Comparison of ENCODE assay signal across 28 cellular contexts in the genomic region with DNA sequence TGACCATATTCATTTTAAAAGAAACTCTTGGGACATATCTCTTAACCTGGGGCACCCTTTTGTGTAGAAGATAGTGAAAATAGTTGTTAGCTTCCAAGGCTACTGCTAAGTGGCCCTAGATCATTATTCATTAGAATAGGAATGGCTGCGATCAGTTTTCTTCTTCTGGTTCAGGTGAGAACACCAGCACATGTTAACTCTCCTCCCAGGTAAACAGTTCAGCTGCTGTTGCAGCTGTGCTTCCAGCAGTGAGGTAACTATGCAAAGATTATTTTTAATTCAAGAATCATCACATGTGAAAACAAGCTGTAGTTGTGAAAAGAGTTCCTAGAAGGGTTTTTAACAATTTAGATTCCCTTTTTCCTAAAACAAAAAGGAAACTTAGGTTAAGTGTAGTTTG. TPM values are rescaled to one million over a fixed set of nuclear protein-coding genes. Genes with fewer than 3 reads are reported as not detected.
"Had no signal": no experiment of that assay in that cellular context is flagged by ENCODE, and none has a peak within 500 bp of the region (broad histone marks: within the 10 kb centered on the region; RNA-seq: fewer than 3 reads in every experiment).

No MANE protein-coding gene starts in this region.

- DNase-seq: activated CD4-positive, alpha-beta T cell treated with anti-CD3 and anti-CD28 coated beads for 36 hours; activated CD4-positive, CD25-positive, alpha-beta regulatory T cell; activated CD8-positive, alpha-beta memory T cell treated with anti-CD3 and anti-CD28 coated beads, Interleukin-2, amount 10 ng/mL, durations not matched to agents 7 days and 5 days; activated CD8-positive, alpha-beta T cell treated with anti-CD3 and anti-CD28 coated beads, Interleukin-2, amount 10 ng/mL, durations not matched to agents 7 days and 5 days; activated naive CD4-positive, alpha-beta T cell; activated T-cell treated with anti-CD3 and anti-CD28 coated beads for 4 hours; activated T-cell treated with anti-CD3 and anti-CD28 coated beads, Interleukin-2, amount 50 U/mL, for 72 hours; cerebellar nuclear complex; colonic mucosa; effector CD8-positive, alpha-beta T cell; left cardiac atrium; mammary epithelial cell; ovary; psoas muscle; sigmoid colon; small intestine; stimulated activated CD4-positive, alpha-beta T cell treated with anti-CD3 and anti-CD28 coated beads, Interleukin-4, amount 100 ng/mL, for 24 hours; uterus had no signal

- FAIRE-seq: keratinocyte, small intestine had no signal

- H3K27me3 ChIP-seq: colonic mucosa, gastroesophageal sphincter, hepatocyte, neutrophil, ovary, sigmoid colon, uterus had no signal

- H3K9me3 ChIP-seq: colonic mucosa, gastroesophageal sphincter, neutrophil, ovary, psoas muscle, sigmoid colon, thoracic aorta, uterus had no signal

- H3K27ac ChIP-seq: colonic mucosa, gastroesophageal sphincter, hepatocyte, neutrophil, ovary, psoas muscle, sigmoid colon, thoracic aorta, uterus had no signal

- H3K36me3 ChIP-seq: colonic mucosa, gastroesophageal sphincter, neutrophil, ovary, sigmoid colon, thoracic aorta, uterus had no signal

- H3K4me3 ChIP-seq: colonic mucosa, gastroesophageal sphincter, hepatocyte, ovary, psoas muscle, sigmoid colon, thoracic aorta, uterus had no signal

- H3K4me1 ChIP-seq: colonic mucosa, gastroesophageal sphincter, psoas muscle, sigmoid colon, uterus had no signal

- ATAC-seq: activated CD4-positive, alpha-beta T cell treated with anti-CD3 and anti-CD28 coated beads for 36 hours; activated CD8-positive, alpha-beta memory T cell treated with anti-CD3 and anti-CD28 coated beads, Interleukin-2, amount 10 ng/mL, durations not matched to agents 7 days and 5 days; activated CD8-positive, alpha-beta T cell treated with anti-CD3 and anti-CD28 coated beads, Interleukin-2, amount 10 ng/mL, durations not matched to agents 7 days and 5 days; activated naive CD4-positive, alpha-beta T cell treated with anti-CD3 and anti-CD28 coated beads, Interleukin-2, amount 50 U/mL, for 72 hours; activated T-cell treated with anti-CD3 and anti-CD28 coated beads, Interleukin-2, amount 50 U/mL, for 72 hours; gastroesophageal sphincter; left cardiac atrium; psoas muscle; stimulated activated effector memory CD8-positive, alpha-beta T cell treated with anti-CD3 and anti-CD28 coated beads, Interleukin-12 subunit alpha, Interleukin-12 subunit beta, amount 100 ng/mL, for 72 hours had no signal

RNA-seq across cellular contexts. Expression of a gene that starts 43.3 kb away (rescaled TPM):
- total RNA-seq: activated CD4-positive, alpha-beta T cell treated with anti-CD3 and anti-CD28 coated beads for 36 hours; activated CD8-positive, alpha-beta memory T cell treated with anti-CD3 and anti-CD28 coated beads, Interleukin-2, amount 10 ng/mL, durations not matched to agents 7 days and 5 days; activated CD8-positive, alpha-beta T cell treated with anti-CD3 and anti-CD28 coated beads, Interleukin-2, amount 10 ng/mL, durations not matched to agents 7 days and 5 days; activated naive CD4-positive, alpha-beta T cell treated with anti-CD3 and anti-CD28 coated beads, Interleukin-2, amount 50 U/mL, for 72 hours; dermis microvascular lymphatic vessel endothelial cell; subcutaneous adipose tissue; thoracic aorta had no signal
- polyA plus RNA-seq: esophagus had no signal
